In the genomic region with DNA sequence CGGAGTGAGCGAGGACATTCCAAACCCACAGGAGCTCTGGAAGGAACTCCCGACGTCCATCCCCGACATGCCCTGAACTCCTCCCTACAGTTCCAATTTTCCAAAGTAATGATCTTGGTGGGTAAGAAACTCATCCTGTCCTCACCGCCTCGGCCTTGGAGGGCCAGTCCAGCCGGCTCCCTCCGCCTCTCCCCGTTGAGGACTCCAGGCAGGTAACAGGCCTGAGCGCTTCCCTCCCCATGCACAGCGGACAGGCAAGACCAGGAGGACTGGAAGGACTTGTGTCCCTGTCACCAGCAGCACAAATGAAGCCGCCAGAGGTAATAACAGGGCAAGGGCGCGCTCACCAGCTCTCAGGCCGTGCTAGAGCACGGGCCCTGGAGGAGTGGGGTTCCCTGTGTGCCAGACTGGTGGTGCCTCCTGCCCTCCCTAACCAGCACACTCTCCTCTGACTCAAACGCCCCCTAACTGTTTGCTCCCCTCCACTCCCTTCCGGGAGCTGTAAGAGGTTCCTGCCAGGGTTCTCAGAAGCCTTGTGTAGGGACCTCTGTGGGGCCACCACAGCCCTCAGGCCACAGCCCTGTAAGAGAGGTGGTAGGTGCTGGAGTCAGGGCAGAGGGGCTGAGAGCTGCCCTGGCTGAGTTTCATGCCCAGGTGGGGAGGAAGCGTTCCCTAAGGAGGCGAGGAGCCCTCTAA, we compare ENCODE assay signal across 1 cellular context.
TF ChIP-seq lines count a peak whose summit lies in the region.

No MANE protein-coding gene starts in this region.

TF ChIP-seq in WTC11, 78 proteins besides CTCF, POLR2A, EP300 and RAD21:
- TF ChIP-seq ZBTB21 (CRISPR knock-in tag; IDR thresholded peaks at IDR 0.05; ENCODE audit: borderline replicate concordance) (no peak), ZNF138 (CRISPR knock-in tag; conservative IDR thresholded peaks at IDR 0.05) (0 out of 2 replicates have a peak, but pooled peaks have one; percentile 31), ZNF121 (CRISPR knock-in tag; IDR thresholded peaks at IDR 0.05) (no peak)
